ENCODE assay signal across 17 cellular contexts in genomic region chr16:67445441-67445912, GRCh38. TPM values are rescaled to one million over a fixed set of nuclear protein-coding genes. Genes with fewer than 3 reads are reported as not detected.
A peak's percentile ranks its signal among the peaks of the same experiment; 100 is the strongest.
DNase-seq lines count a peak whose midpoint lies in the region; ATAC-seq, FAIRE-seq and TF ChIP-seq lines count a peak whose summit lies in the region.
"Had no signal": no experiment of that assay in that cellular context is flagged by ENCODE, and none has a peak within 500 bp of the region (broad histone marks: within the 10 kb centered on the region; RNA-seq: fewer than 3 reads in every experiment).

No MANE protein-coding gene starts in this region.

- FAIRE-seq in astrocyte (lab: Jason Lieb, UNC) (no peak), small intestine (lab: Jason Lieb, UNC) (no peak)
- FAIRE-seq: G401.6 had no signal

- H3K4me3 ChIP-seq in astrocyte (ENCODE audit: insufficient read depth, low read depth, low read length) = no peak overlapping the region
- no peak overlapping the region for H3K4me3 ChIP-seq in small intestine (ENCODE audit: low read depth in 1 of 2, low read length in 2 of 2)
- no peak overlapping the region for H3K4me3 ChIP-seq in effector memory CD4-positive, alpha-beta T cell (ENCODE audit: insufficient read depth, low read depth, low read length, poor library complexity, severe bottlenecking)

- peak; percentile 44 for TF ChIP-seq CTCF in HFFc6 (IDR thresholded peaks at IDR 0.05)
- no peak for TF ChIP-seq CTCF in astrocyte (IDR thresholded peaks at IDR 0.05; ENCODE audit: insufficient read depth, low read depth, low read length)

- H3K27ac Mint-ChIP-seq in HFFc6 = no peak overlapping the region
- H3K27ac Mint-ChIP-seq in astrocyte (ENCODE audit: unreplicated experiment) = no peak overlapping the region
- H3K27ac Mint-ChIP-seq: activated B cell treated with CpG ODN at 0.5 μM for 24 hours had no signal

- H3K4me1 Mint-ChIP-seq in HFFc6 (ENCODE audit: low read depth) (peaks cover 22% of the 10 kb centered on the region), astrocyte (ENCODE audit: low read depth, unreplicated experiment) (peaks cover 13% of the 10 kb centered on the region)
- H3K4me1 Mint-ChIP-seq: activated B cell treated with CpG ODN at 0.5 μM for 24 hours had no signal

- H2AFZ ChIP-seq in astrocyte (ENCODE audit: low read depth, low read length) = no peak overlapping the region

- intact Hi-C loops in left ventricle myocardium superior (cut with micrococcal nuclease) (no loop called here), sciatic nerve (cut with DNase I) (no loop called here)

- H3K27me3 ChIP-seq in astrocyte (ENCODE audit: insufficient read depth, low read length) = no peaks in the 10 kb centered on the region
- no peaks in the 10 kb centered on the region for H3K27me3 ChIP-seq in small intestine (ENCODE audit: control insufficient read depth in 2 of 2, insufficient read depth in 2 of 2, low read length in 2 of 2)
- H3K27me3 ChIP-seq in effector memory CD4-positive, alpha-beta T cell (replicated peaks; ENCODE audit: control insufficient read depth, insufficient read depth, low read length, poor library complexity, severe bottlenecking) = no peaks in the 10 kb centered on the region

- H3K27ac ChIP-seq in astrocyte (ENCODE audit: low read depth, low read length) (no peak overlapping the region), small intestine (ENCODE audit: low read depth in 1 of 2, low read length in 1 of 2) (peak overlapping the region; percentile 53 to 54)
- no peak overlapping the region for H3K27ac ChIP-seq in effector memory CD4-positive, alpha-beta T cell (ENCODE audit: insufficient read depth, low read length, poor library complexity, severe bottlenecking)

- H3K4me2 ChIP-seq in astrocyte (ENCODE audit: low read length) = no peak overlapping the region

- H3K4me3 Mint-ChIP-seq in HFFc6 = no peak overlapping the region
- H3K4me3 Mint-ChIP-seq in astrocyte (ENCODE audit: unreplicated experiment) = no peak overlapping the region
- H3K4me3 Mint-ChIP-seq: activated B cell treated with CpG ODN at 0.5 μM for 24 hours; CD4-positive, CD25-positive, alpha-beta regulatory T cell; natural killer cell treated with Interleukin-12 subunit alpha and Interleukin-12 subunit beta and Interleukin-15 and Interleukin-18, amount 100 ng/mL, for 72 hours had no signal

- H3K36me3 Mint-ChIP-seq in HFFc6 (ENCODE audit: low read depth) = no peaks in the 10 kb centered on the region
- H3K36me3 Mint-ChIP-seq in astrocyte (ENCODE audit: low read depth, unreplicated experiment) = peaks cover 22% of the 10 kb centered on the region
- H3K36me3 Mint-ChIP-seq: natural killer cell treated with Interleukin-12 subunit alpha and Interleukin-12 subunit beta and Interleukin-15 and Interleukin-18, amount 100 ng/mL, for 72 hours had no signal

- ATAC-seq in left ventricle myocardium superior (peak; percentile 54), sciatic nerve (no peak)
- ATAC-seq: natural killer cell treated with Interleukin-12 subunit alpha and Interleukin-12 subunit beta and Interleukin-15 and Interleukin-18, amount 100 ng/mL, for 72 hours had no signal

- H3K9me3 Mint-ChIP-seq in HFFc6 (no peaks in the 10 kb centered on the region), astrocyte (ENCODE audit: unreplicated experiment) (no peaks in the 10 kb centered on the region)
- H3K9me3 Mint-ChIP-seq: activated B cell treated with CpG ODN at 0.5 μM for 24 hours; CD4-positive, CD25-positive, alpha-beta regulatory T cell; natural killer cell treated with Interleukin-12 subunit alpha and Interleukin-12 subunit beta and Interleukin-15 and Interleukin-18, amount 100 ng/mL, for 72 hours had no signal

- peak overlapping the region; percentile 31 for H3K9ac ChIP-seq in astrocyte (ENCODE audit: low read length)

- H4K20me1 ChIP-seq in astrocyte (ENCODE audit: insufficient read depth, low read length) = peaks cover 92% of the 10 kb centered on the region

- peaks cover 6% of the 10 kb centered on the region for H3K4me1 ChIP-seq in astrocyte (ENCODE audit: insufficient read depth, low read length)
- peaks cover 14 to 33% of the 10 kb centered on the region in 2 donors for H3K4me1 ChIP-seq in small intestine (ENCODE audit: control insufficient read depth in 2 of 2, insufficient read depth in 1 of 2, low read depth in 1 of 2, low read length in 1 of 2)
- H3K4me1 ChIP-seq in effector memory CD4-positive, alpha-beta T cell (ENCODE audit: control insufficient read depth, insufficient read depth, low read length, poor library complexity, severe bottlenecking) = no peaks in the 10 kb centered on the region

- 60 to 83% (median 63%) methylated on average over 3 of the region's 3 CpGs for WGBS in small intestine, 3 donors

- no peaks in the 10 kb centered on the region for H3K9me3 ChIP-seq in astrocyte (ENCODE audit: insufficient read depth, low read depth, low read length)
- no peaks in the 10 kb centered on the region for H3K9me3 ChIP-seq in small intestine (ENCODE audit: control insufficient read depth, low read depth)
- H3K9me3 ChIP-seq in effector memory CD4-positive, alpha-beta T cell (ENCODE audit: control insufficient read depth, low read length) = no peaks in the 10 kb centered on the region

- H3K27me3 Mint-ChIP-seq in HFFc6 (ENCODE audit: insufficient read depth) = peaks cover 4% of the 10 kb centered on the region
- H3K27me3 Mint-ChIP-seq in astrocyte (ENCODE audit: low read depth, unreplicated experiment) = no peaks in the 10 kb centered on the region
- H3K27me3 Mint-ChIP-seq: activated B cell treated with CpG ODN at 0.5 μM for 24 hours; CD4-positive, CD25-positive, alpha-beta regulatory T cell; natural killer cell treated with Interleukin-12 subunit alpha and Interleukin-12 subunit beta and Interleukin-15 and Interleukin-18, amount 100 ng/mL, for 72 hours had no signal

- H3K36me3 ChIP-seq in astrocyte (ENCODE audit: insufficient read depth, low read length) = no peaks in the 10 kb centered on the region
- H3K36me3 ChIP-seq in small intestine (ENCODE audit: control insufficient read depth in 2 of 2, insufficient read depth in 2 of 2, low read length in 2 of 2) = peaks cover 0 to 6% of the 10 kb centered on the region in 2 donors
- peaks cover 37% of the 10 kb centered on the region for H3K36me3 ChIP-seq in effector memory CD4-positive, alpha-beta T cell (ENCODE audit: control insufficient read depth, insufficient read depth, low read length)

- H3K79me2 ChIP-seq in astrocyte (ENCODE audit: insufficient read depth, low read length) = peaks cover 4% of the 10 kb centered on the region

- DNase-seq in HFFc6 (no peak), astrocyte (ENCODE audit: low read depth) (no peak), left ventricle myocardium superior (peak; percentile 83), small intestine (peak; percentile 11), NOMO-1 treated with dmso at 0.1 percent for 144 hours (lab: John Stamatoyannopoulos, UW; ENCODE audit: unreplicated experiment) (no peak), sciatic nerve (ENCODE audit: low spot score) (no peak)
- no peak for DNase-seq in activated CD4-positive, alpha-beta T cell treated with anti-CD3 and anti-CD28 coated beads, Interleukin-2, amount 50 U/mL, for 1 hour
- no peak for DNase-seq in effector memory CD4-positive, alpha-beta T cell
- DNase-seq: activated B cell treated with CpG ODN at 0.5 μM for 24 hours; CD4-positive, CD25-positive, alpha-beta regulatory T cell; effector CD8-positive, alpha-beta T cell; islet precursor cell had no signal

RNA-seq across cellular contexts. Expression of gene HSD11B2, which starts 14.6 kb away (rescaled TPM):
- not detected for total RNA-seq in HFFc6 (2021; fragmentation: NEBNext Ultra II Directional; extraction: Animal tissue kit (Norgen Biotek cat#: 25700))
- 0.14 TPM in 1 of 2 replicates, not detected in the other for total RNA-seq in astrocyte
- 0.89 TPM for total RNA-seq in left ventricle myocardium superior
- polyA plus RNA-seq in small intestine = 100 to 1,000 TPM in 2 of 3 donors, 10 to 100 TPM in 1; 93.7 to 166 (median 129) TPM
- 0.53 TPM for total RNA-seq in sciatic nerve
- total RNA-seq: CD4-positive, CD25-positive, alpha-beta regulatory T cell; glomerular endothelial cell; natural killer cell treated with Interleukin-12 subunit alpha and Interleukin-12 subunit beta and Interleukin-15 and Interleukin-18, amount 100 ng/mL, for 72 hours had no signal
- polyA plus RNA-seq: CD4-positive, CD25-positive, alpha-beta regulatory T cell had no signal

RNA-seq across cellular contexts. Expression of gene ZDHHC1, which starts 29.2 kb away (rescaled TPM):
- total RNA-seq in HFFc6 (2021; fragmentation: NEBNext Ultra II Directional; extraction: Animal tissue kit (Norgen Biotek cat#: 25700)) = 1 to 10 TPM; 2.1 to 5.4 (median 2.8) TPM
- total RNA-seq in astrocyte (3.7 and 4.4 TPM in 2 replicates), left ventricle myocardium superior (3.5 TPM), sciatic nerve (16.3 TPM)
- 1 to 10 TPM in 2 of 3 donors, not detected in 1; 1.9 to 5.3 TPM for polyA plus RNA-seq in small intestine
- total RNA-seq: CD4-positive, CD25-positive, alpha-beta regulatory T cell had no signal

RNA-seq across cellular contexts. Expression of gene ATP6V0D1, which starts 35.5 kb away (rescaled TPM):
- total RNA-seq in HFFc6 (2021; fragmentation: NEBNext Ultra II Directional; extraction: Animal tissue kit (Norgen Biotek cat#: 25700)) = 100 to 1,000 TPM; 102 to 130 (median 118) TPM
- total RNA-seq in astrocyte = 114 TPM in 2 replicates
- 66.6 TPM for total RNA-seq in left ventricle myocardium superior
- 100 to 1,000 TPM; 120 to 158 (median 154) TPM for polyA plus RNA-seq in small intestine
- 46.4 TPM for total RNA-seq in sciatic nerve

RNA-seq across cellular contexts. Expression of gene AGRP, which starts 37.9 kb away (rescaled TPM):
- total RNA-seq in HFFc6 (2021; fragmentation: NEBNext Ultra II Directional; extraction: Animal tissue kit (Norgen Biotek cat#: 25700)) = not detected
- total RNA-seq in astrocyte (not detected in 2 replicates), left ventricle myocardium superior (not detected), sciatic nerve (not detected)
- polyA plus RNA-seq in small intestine = under 1 TPM in 1 of 3 donors, not detected in 2; 0.10 TPM
- total RNA-seq: activated B cell treated with CpG ODN at 0.5 μM for 24 hours; CD4-positive, CD25-positive, alpha-beta regulatory T cell; glomerular endothelial cell; HT-29; natural killer cell treated with Interleukin-12 subunit alpha and Interleukin-12 subunit beta and Interleukin-15 and Interleukin-18, amount 100 ng/mL, for 72 hours; skeletal muscle tissue had no signal
- polyA plus RNA-seq: CD4-positive, CD25-positive, alpha-beta regulatory T cell had no signal

RNA-seq across cellular contexts. Expression of gene TPPP3, which starts 52.2 kb away (rescaled TPM):
- total RNA-seq in HFFc6 (2021; fragmentation: NEBNext Ultra II Directional; extraction: Animal tissue kit (Norgen Biotek cat#: 25700)) = under 1 TPM in 2 of 6 experiments, not detected in 4; 0.21 to 0.28 TPM
- total RNA-seq in astrocyte (0.65 and 0.75 TPM in 2 replicates), left ventricle myocardium superior (8.9 TPM), sciatic nerve (12.5 TPM)
- polyA plus RNA-seq in small intestine = 10 to 100 TPM; 10.3 to 34.8 (median 19.9) TPM
- total RNA-seq: activated B cell treated with CpG ODN at 0.5 μM for 24 hours; CD4-positive, CD25-positive, alpha-beta regulatory T cell had no signal
- polyA plus RNA-seq: CD4-positive, CD25-positive, alpha-beta regulatory T cell had no signal

Comparison
In these comparisons a context has a peak if more than half of its experiments do, and no peak if none do; other contexts are left out.
1. DNase-seq: peak in left ventricle myocardium superior (single experiment) and small intestine (single experiment); none in HFFc6 (single experiment), astrocyte (single experiment), activated CD4-positive, alpha-beta T cell treated with anti-CD3 and anti-CD28 coated beads, Interleukin-2, amount 50 U/mL, for 1 hour (single experiment), NOMO-1 treated with dmso at 0.1 percent for 144 hours (single experiment), sciatic nerve (single experiment) and effector memory CD4-positive, alpha-beta T cell (0 of 3).
2. H3K27ac ChIP-seq: peak in small intestine (2 of 2); none in astrocyte (single experiment) and effector memory CD4-positive, alpha-beta T cell (single experiment).